In genomic region chr7:76346097-76346496, GRCh38 we compare ENCODE assay signal across 11 cellular contexts. TPM values are rescaled to one million over a fixed set of nuclear protein-coding genes. Genes with fewer than 3 reads are reported as not detected.
DNase-seq lines count a peak whose midpoint lies in the region; ATAC-seq, FAIRE-seq and TF ChIP-seq lines count a peak whose summit lies in the region.
"Had no signal": no experiment of that assay in that cellular context is flagged by ENCODE, and none has a peak within 500 bp of the region (broad histone marks: within the 10 kb centered on the region; RNA-seq: fewer than 3 reads in every experiment).

No MANE protein-coding gene starts in this region.

- no peak for FAIRE-seq in endothelial cell of umbilical vein (lab: Jason Lieb, UNC)

- TF ChIP-seq POLR2A in endothelial cell of umbilical vein (IDR thresholded peaks at IDR 0.05; ENCODE audit: low read depth, low read length): no peak

- H3K36me3 Mint-ChIP-seq in natural killer cell treated with Interleukin-12 subunit alpha and Interleukin-12 subunit beta and Interleukin-15 and Interleukin-18, amount 100 ng/mL, for 72 hours: peaks cover 39% of the 10 kb centered on the region
- H3K36me3 Mint-ChIP-seq in natural killer cell (peaks cover 12% of the 10 kb centered on the region), naive B cell (peaks cover 21 to 32% of the 10 kb centered on the region in 2 donors)

- H4K20me1 ChIP-seq in endothelial cell of umbilical vein (replicated peaks; ENCODE audit: control insufficient read depth, extremely low read depth, insufficient read depth, low read length): peaks cover 17% of the 10 kb centered on the region

- no TSS peak for BruUV-seq in endothelial cell of umbilical vein (replicated peaks; lab: Mats Ljungman, UMichigan)

- no peak overlapping the region for H3K4me3 ChIP-seq in endothelial cell of umbilical vein (replicated peaks in 1 of 3; ENCODE audit: insufficient read depth in 1 of 3, low read depth in 1 of 3, low read length in 3 of 3)

- TF ChIP-seq CTCF in natural killer cell (IDR thresholded peaks at IDR 0.05) (no peak), endothelial cell of umbilical vein (IDR thresholded peaks at IDR 0.05; ENCODE audit: extremely low read depth in 1 of 2, insufficient read depth in 1 of 2, low read depth in 1 of 2, low read length in 2 of 2) (no peak)

- intact Hi-C loops in natural killer cell (cut with micrococcal nuclease): no loop called here
- intact Hi-C loops in endothelial cell of umbilical vein (cut with micrococcal nuclease): no loop called here

- dilution Hi-C loops in endothelial cell of umbilical vein (cut with MboI; ENCODE audit: extremely low pct_ligation_motif_present, low sequenced_read_pairs): no loop called here

- H2AFZ ChIP-seq in endothelial cell of umbilical vein (ENCODE audit: low read depth, low read length): no peak overlapping the region

- no peak overlapping the region for H3K4me3 Mint-ChIP-seq in natural killer cell treated with Interleukin-12 subunit alpha and Interleukin-12 subunit beta and Interleukin-15 and Interleukin-18, amount 100 ng/mL, for 72 hours
- H3K4me3 Mint-ChIP-seq in natural killer cell (no peak overlapping the region), naive B cell (no peak overlapping the region)

- no peaks in the 10 kb centered on the region for H3K9me3 Mint-ChIP-seq in natural killer cell treated with Interleukin-12 subunit alpha and Interleukin-12 subunit beta and Interleukin-15 and Interleukin-18, amount 100 ng/mL, for 72 hours
- no peaks in the 10 kb centered on the region for H3K9me3 Mint-ChIP-seq in natural killer cell
- H3K9me3 Mint-ChIP-seq in naive B cell: no peaks in the 10 kb centered on the region

- H3K4me1 Mint-ChIP-seq in natural killer cell treated with Interleukin-12 subunit alpha and Interleukin-12 subunit beta and Interleukin-15 and Interleukin-18, amount 100 ng/mL, for 72 hours (ENCODE audit: low read depth in 2 of 2): peaks cover 50 to 53% of the 10 kb centered on the region in 2 donors
- peaks cover 45 to 48% of the 10 kb centered on the region in 2 donors for H3K4me1 Mint-ChIP-seq in natural killer cell
- H3K4me1 Mint-ChIP-seq in naive B cell: peaks cover 27 to 42% (median 37%) of the 10 kb centered on the region in 3 donors

- H3K4me2 ChIP-seq in endothelial cell of umbilical vein (ENCODE audit: insufficient read depth, low read length): no peak overlapping the region

- H3K9me3 ChIP-seq in endothelial cell of umbilical vein (replicated peaks; ENCODE audit: control insufficient read depth, insufficient read depth, low read length): no peaks in the 10 kb centered on the region

- no peak for DNase-seq in natural killer cell treated with Interleukin-12 subunit alpha and Interleukin-12 subunit beta and Interleukin-15 and Interleukin-18, amount 100 ng/mL, for 72 hours (ENCODE audit: low spot score)
- DNase-seq in natural killer cell (no peak), endothelial cell of umbilical vein (ENCODE audit: low read depth, low spot score) (no peak), naive B cell (no peak), glomerular visceral epithelial cell (ENCODE audit: extremely low spot score) (no peak), ureter (ENCODE audit: low spot score) (no peak), NAMALWA (ENCODE audit: low spot score) (no peak)
- DNase-seq: activated CD4-positive, alpha-beta T cell treated with anti-CD3 and anti-CD28 coated beads, Interleukin-2, amount 50 U/mL, for 48 hours; NCI-H187; stimulated activated CD4-positive, alpha-beta T cell treated with anti-CD3 and anti-CD28 coated beads, Interleukin-12 subunit alpha, Interleukin-12 subunit beta, amount 100 ng/mL, for 4 hours had no signal

- H3K27me3 Mint-ChIP-seq in natural killer cell treated with Interleukin-12 subunit alpha and Interleukin-12 subunit beta and Interleukin-15 and Interleukin-18, amount 100 ng/mL, for 72 hours: no peaks in the 10 kb centered on the region
- H3K27me3 Mint-ChIP-seq in natural killer cell (ENCODE audit: low read depth in 2 of 2) (no peaks in the 10 kb centered on the region), naive B cell (no peaks in the 10 kb centered on the region)

- peaks cover 25 to 28% of the 10 kb centered on the region in 2 experiments for H3K36me3 ChIP-seq in endothelial cell of umbilical vein (ENCODE audit: control insufficient read depth in 2 of 2, extremely low read depth in 1 of 2, insufficient read depth in 2 of 2, low read length in 2 of 2)

- H3K27ac Mint-ChIP-seq in natural killer cell treated with Interleukin-12 subunit alpha and Interleukin-12 subunit beta and Interleukin-15 and Interleukin-18, amount 100 ng/mL, for 72 hours: peak overlapping the region; percentile 27 to 38
- H3K27ac Mint-ChIP-seq in natural killer cell (peak overlapping the region in 1 of 2 donors; percentile 77), naive B cell (peak overlapping the region in 4 of 6 donors; percentile 21 to 85 (median 62))

- no peaks in the 10 kb centered on the region for H3K9me1 ChIP-seq in endothelial cell of umbilical vein (replicated peaks; ENCODE audit: control insufficient read depth, extremely low read depth, insufficient read depth, low read length)

- POLR2A ChIA-PET in endothelial cell of umbilical vein (lab: Charles Lee): no interaction called here

- H3K27ac ChIP-seq in endothelial cell of umbilical vein (ENCODE audit: insufficient read depth, low read depth, low read length): peak overlapping the region; percentile 43

- peaks cover 35% of the 10 kb centered on the region for H3K4me1 ChIP-seq in endothelial cell of umbilical vein (ENCODE audit: control insufficient read depth, extremely low read depth, insufficient read depth, low read length)

- no peak for ATAC-seq in natural killer cell treated with Interleukin-12 subunit alpha and Interleukin-12 subunit beta and Interleukin-15 and Interleukin-18, amount 100 ng/mL, for 72 hours
- ATAC-seq in natural killer cell: no peak
- ATAC-seq in naive B cell (ENCODE audit: low read depth in 2 of 2): no peak
- no peak for ATAC-seq in HG03439 (IDR thresholded peaks at IDR 0.05; ENCODE audit: unreplicated experiment)

- no peaks in the 10 kb centered on the region for H3K27me3 ChIP-seq in endothelial cell of umbilical vein (ENCODE audit: control insufficient read depth in 2 of 2, insufficient read depth in 2 of 2, low read length in 2 of 2)

- no peak overlapping the region for H3K9ac ChIP-seq in endothelial cell of umbilical vein (replicated peaks; ENCODE audit: extremely low read depth, insufficient read depth, low read length)

- CTCF ChIA-PET in endothelial cell of umbilical vein (lab: Charles Lee): no interaction called here

- peaks cover 100% of the 10 kb centered on the region for H3K79me2 ChIP-seq in endothelial cell of umbilical vein (ENCODE audit: control insufficient read depth, insufficient read depth, low read length)

TF ChIP-seq in endothelial cell of umbilical vein, 7 proteins besides CTCF, POLR2A, EP300 and RAD21:
- no peak for TF ChIP-seq GATA2 (IDR thresholded peaks at IDR 0.05; ENCODE audit: insufficient read depth, insufficient read length, low read depth, low read length)
- TF ChIP-seq MAX (IDR thresholded peaks at IDR 0.05; ENCODE audit: insufficient read depth, insufficient read length): no peak
- no peak for TF ChIP-seq FOS (IDR thresholded peaks at IDR 0.05; ENCODE audit: borderline replicate concordance, insufficient read depth, low read length)
- TF ChIP-seq EZH2 (IDR thresholded peaks at IDR 0.05; ENCODE audit: borderline replicate concordance, low read depth, low read length, severe bottlenecking): no peak
- TF ChIP-seq JUN (IDR thresholded peaks at IDR 0.05; ENCODE audit: borderline replicate concordance, insufficient read depth, insufficient read length, low read depth): no peak
- TF ChIP-seq MYC (IDR thresholded peaks at IDR 0.05; ENCODE audit: low read depth, low read length): no peak
- no peak for TF ChIP-seq POLR2AphosphoS5 (IDR thresholded peaks at IDR 0.05; ENCODE audit: insufficient read depth, low read depth, low read length)

RNA-seq across cellular contexts. Expression of gene YWHAG, which starts 12.7 kb away (rescaled TPM):
- total RNA-seq in natural killer cell treated with Interleukin-12 subunit alpha and Interleukin-12 subunit beta and Interleukin-15 and Interleukin-18, amount 100 ng/mL, for 72 hours: 100 to 1,000 TPM; 115 to 154 TPM
- 10 to 100 TPM; 21.4 to 28.9 (median 27.4) TPM for total RNA-seq in natural killer cell
- 199 and 205 TPM in 2 replicates for total RNA-seq in endothelial cell of umbilical vein
- polyA plus RNA-seq in endothelial cell of umbilical vein: 41.3 and 55.6 TPM in 2 replicates
- 62.4 and 66.2 TPM in 2 replicates for polyA plus RNA-seq in endothelial cell of umbilical vein (2011; cell fraction: cytosol; rRNA removed)
- 38.7 and 46.1 TPM in 2 replicates for polyA plus RNA-seq in endothelial cell of umbilical vein (2011; cell fraction: nucleus; rRNA removed)
- 145 and 187 TPM in 2 replicates for polyA plus RNA-seq in endothelial cell of umbilical vein (2012)
- 94.8 and 112 TPM in 2 replicates for polyA minus RNA-seq in endothelial cell of umbilical vein
- polyA minus RNA-seq in endothelial cell of umbilical vein (2011; cell fraction: cytosol; rRNA and poly(A)+ RNA removed): 82.6 TPM
- polyA minus RNA-seq in endothelial cell of umbilical vein (2011; cell fraction: nucleus; rRNA and poly(A)+ RNA removed): 34.6 and 36.4 TPM in 2 replicates
- 1 to 10 TPM in 5 of 6 donors, under 1 TPM in 1; 0.40 to 2.8 (median 2.2) TPM for polyA plus RNA-seq in naive B cell (ENCODE audit: low read depth in 6 of 6)
- 99.4 TPM for total RNA-seq in ureter

RNA-seq across cellular contexts. Expression of gene HSPB1, which starts 43.6 kb away (rescaled TPM):
- total RNA-seq in natural killer cell treated with Interleukin-12 subunit alpha and Interleukin-12 subunit beta and Interleukin-15 and Interleukin-18, amount 100 ng/mL, for 72 hours: 10 to 100 TPM; 13.3 to 30.3 TPM
- total RNA-seq in natural killer cell (10 to 100 TPM; 14.4 to 15.9 (median 14.7) TPM), endothelial cell of umbilical vein (1,711 and 1,748 TPM in 2 replicates), ureter (1,074 TPM)
- polyA plus RNA-seq in endothelial cell of umbilical vein (3,130 and 5,305 TPM in 2 replicates), naive B cell (ENCODE audit: low read depth in 6 of 6) (10 to 100 TPM; 24.3 to 55.2 (median 45.3) TPM)
- 1,445 and 1,938 TPM in 2 replicates for polyA plus RNA-seq in endothelial cell of umbilical vein (2011; cell fraction: cytosol; rRNA removed)
- 390 and 520 TPM in 2 replicates for polyA plus RNA-seq in endothelial cell of umbilical vein (2011; cell fraction: nucleus; rRNA removed)
- polyA plus RNA-seq in endothelial cell of umbilical vein (2012): 685 and 1,218 TPM in 2 replicates
- polyA minus RNA-seq in endothelial cell of umbilical vein: 292 and 359 TPM in 2 replicates
- polyA minus RNA-seq in endothelial cell of umbilical vein (2011; cell fraction: cytosol; rRNA and poly(A)+ RNA removed): 138 TPM
- polyA minus RNA-seq in endothelial cell of umbilical vein (2011; cell fraction: nucleus; rRNA and poly(A)+ RNA removed): 63.3 and 204 TPM in 2 replicates

Comparison
In these comparisons a context has a peak if more than half of its experiments do, and no peak if none do; other contexts are left out.
1. RNA of gene HSPB1, which starts 43.6 kb away (total RNA-seq): 1,711 to 1,748 TPM in endothelial cell of umbilical vein and 1,074 TPM in ureter (single experiment); 13.3 to 30.3 TPM in natural killer cell treated with Interleukin-12 subunit alpha and Interleukin-12 subunit beta and Interleukin-15 and Interleukin-18, amount 100 ng/mL, for 72 hours and 14.4 to 15.9 TPM in natural killer cell; every median in the first group is over 10 times any median in the second.